7 cellular contexts compared by ENCODE assay signal in genomic region chr1:209769171-209769904, GRCh38. TPM values are rescaled to one million over a fixed set of nuclear protein-coding genes. Genes with fewer than 3 reads are reported as not detected.
DNase-seq lines count a peak whose midpoint lies in the region; ATAC-seq and TF ChIP-seq lines count a peak whose summit lies in the region.

No MANE protein-coding gene starts in this region.

- H3K36me3 ChIP-seq in left lung: no peaks in the 10 kb centered on the region

- peaks cover 10% of the 10 kb centered on the region for H3K4me1 Mint-ChIP-seq in WTC11

- peaks cover 3% of the 10 kb centered on the region for H3K27me3 Mint-ChIP-seq in WTC11 (ENCODE audit: low read depth)

- H3K4me3 Mint-ChIP-seq in WTC11: no peak overlapping the region

- H3K4me1 ChIP-seq in left lung: peaks cover 8 to 49% of the 10 kb centered on the region in 2 donors

- peak overlapping the region; percentile 51 to 87 for H3K27ac ChIP-seq in left lung

- POLR2A ChIA-PET in WTC11 (lab: Charles Lee): interaction anchor here (1.0 kb wide), 1 partner anchor 11 kb away, joined by 4 read pairs; no protein-coding TSS in a partner anchor

- CTCF ChIA-PET in WTC11 (lab: Charles Lee): interaction anchor here (0.5 to 0.8 kb wide), 2 partner anchors 59 to 178 kb away, joined by 3 read pairs; no protein-coding TSS in a partner anchor

- H3K27me3 ChIP-seq in left lung: no peaks in the 10 kb centered on the region

- H3K4me3 ChIP-seq in left lung: peak overlapping the region in 1 of 2 donors; percentile 29

- H3K36me3 Mint-ChIP-seq in WTC11: no peaks in the 10 kb centered on the region

- intact Hi-C loops in left lung (cut with DNase I): no loop called here

- ATAC-seq in GM19043 (IDR thresholded peaks at IDR 0.05; ENCODE audit: low read depth, unreplicated experiment): peak; percentile 77
- peak; percentile 88 for ATAC-seq in HG03196 (IDR thresholded peaks at IDR 0.05; ENCODE audit: unreplicated experiment)
- ATAC-seq in left lung: peak; percentile 78
- no peak; the same call in 1 of the 2 replicates for ATAC-seq in WTC11

- H3K9me3 ChIP-seq in left lung: no peaks in the 10 kb centered on the region

- TF ChIP-seq CTCF in left lung (IDR thresholded peaks at IDR 0.05) (no peak), WTC11 (IDR thresholded peaks at IDR 0.05) (no peak)

- DNase-seq in T-helper 9 cell: peak; percentile 50
- DNase-seq in brain pericyte (ENCODE audit: low read depth, low spot score): peak; percentile 88
- peak; percentile 69 to 79 for DNase-seq in left lung
- DNase-seq in stimulated activated CD8-positive, alpha-beta memory T cell treated with anti-CD3 and anti-CD28 coated beads, Interleukin-12 subunit alpha, Interleukin-12 subunit beta, amount 100 ng/mL, for 24 hours (ENCODE audit: extremely low read depth): peak; percentile 66
- no peak for DNase-seq in WTC11 (ENCODE audit: low spot score)

- H3K9me3 Mint-ChIP-seq in WTC11: no peaks in the 10 kb centered on the region

- H3K27ac Mint-ChIP-seq in WTC11: no peak overlapping the region

TF ChIP-seq in WTC11, 78 proteins besides CTCF, POLR2A, EP300 and RAD21:
- TF ChIP-seq ZNF396 (CRISPR knock-in tag; IDR thresholded peaks at IDR 0.05; ENCODE audit: borderline replicate concordance): no peak
- no peak for TF ChIP-seq EMX1 (CRISPR knock-in tag; IDR thresholded peaks at IDR 0.05)
- TF ChIP-seq SMAD4 (CRISPR knock-in tag; IDR thresholded peaks at IDR 0.05): no peak
- no peak for TF ChIP-seq MXD4 (CRISPR knock-in tag; IDR thresholded peaks at IDR 0.05; ENCODE audit: borderline replicate concordance)
- TF ChIP-seq, protein P1, sequence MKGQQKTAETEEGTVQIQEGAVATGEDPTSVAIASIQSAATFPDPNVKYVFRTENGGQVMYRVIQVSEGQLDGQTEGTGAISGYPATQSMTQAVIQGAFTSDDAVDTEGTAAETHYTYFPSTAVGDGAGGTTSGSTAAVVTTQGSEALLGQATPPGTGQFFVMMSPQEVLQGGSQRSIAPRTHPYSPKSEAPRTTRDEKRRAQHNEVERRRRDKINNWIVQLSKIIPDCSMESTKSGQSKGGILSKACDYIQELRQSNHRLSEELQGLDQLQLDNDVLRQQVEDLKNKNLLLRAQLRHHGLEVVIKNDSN (CRISPR knock-in tag; IDR thresholded peaks at IDR 0.05): no peak
- TF ChIP-seq FOXK1 (CRISPR knock-in tag; IDR thresholded peaks at IDR 0.05): no peak

RNA-seq across cellular contexts. Expression of gene TRAF3IP3, which starts 13.5 kb away (rescaled TPM):
- total RNA-seq in left lung (10 to 100 TPM in 1 of 2 donors, 1 to 10 TPM in 1; 4.5 to 13.5 TPM), WTC11 (2021) (0.55 to 0.74 TPM (median 0.71 TPM) in 3 replicates)

RNA-seq across cellular contexts. Expression of gene C1orf74, which starts 15.0 kb away (rescaled TPM):
- total RNA-seq in left lung (1 to 10 TPM; 1.8 to 2.2 TPM), WTC11 (2021) (4.1 to 4.6 TPM (median 4.4 TPM) in 3 replicates)

RNA-seq across cellular contexts. Expression of gene IRF6, which starts 36.6 kb away (rescaled TPM):
- total RNA-seq in left lung: 10 to 100 TPM; 15.7 to 26.5 TPM
- 16.6 to 17.9 TPM (median 17.2 TPM) in 3 replicates for total RNA-seq in WTC11 (2021)

RNA-seq across cellular contexts. Expression of gene UTP25, which starts 58.4 kb away (rescaled TPM):
- total RNA-seq in left lung: 1 to 10 TPM; 4.1 to 7.2 TPM
- total RNA-seq in WTC11 (2021): 4.8 to 5.5 TPM (median 5.3 TPM) in 3 replicates
